11 cellular contexts compared by ENCODE assay signal in genomic region chrX:107935664-107936433, GRCh38. TPM values are rescaled to one million over a fixed set of nuclear protein-coding genes. Genes with fewer than 3 reads are reported as not detected.
DNase-seq lines count a peak whose midpoint lies in the region; ATAC-seq lines count a peak whose summit lies in the region.
"Had no signal": no experiment of that assay in that cellular context is flagged by ENCODE, and none has a peak within 500 bp of the region (broad histone marks: within the 10 kb centered on the region; RNA-seq: fewer than 3 reads in every experiment).

No MANE protein-coding gene starts in this region.

- intact Hi-C loops in activated CD4-positive, alpha-beta T cell treated with anti-CD3 and anti-CD28 coated beads, Interleukin-2, amount 10 ng/mL, durations not matched to agents 24 days and 14 days (cut with micrococcal nuclease) = no loop called here

- H3K27me3 Mint-ChIP-seq in activated CD4-positive, alpha-beta T cell treated with anti-CD3 and anti-CD28 coated beads, Interleukin-2, amount 10 ng/mL, durations not matched to agents 24 days and 14 days = peaks cover 5% of the 10 kb centered on the region

- H3K4me3 ChIP-seq in iPS-18c (ENCODE audit: insufficient read depth, low read depth, low read length) = peak overlapping the region; percentile 61

- H3K4me3 Mint-ChIP-seq in activated CD4-positive, alpha-beta T cell treated with anti-CD3 and anti-CD28 coated beads, Interleukin-2, amount 10 ng/mL, durations not matched to agents 24 days and 14 days = peak overlapping the region; percentile 47
- peak overlapping the region; percentile 34 for H3K4me3 Mint-ChIP-seq in stimulated activated effector memory CD8-positive, alpha-beta T cell treated with anti-CD3 and anti-CD28 coated beads, Interleukin-12 subunit alpha, Interleukin-12 subunit beta, amount 100 ng/mL, for 72 hours

- H3K9me3 Mint-ChIP-seq in activated CD4-positive, alpha-beta T cell treated with anti-CD3 and anti-CD28 coated beads, Interleukin-2, amount 10 ng/mL, durations not matched to agents 24 days and 14 days = no peaks in the 10 kb centered on the region
- H3K9me3 Mint-ChIP-seq in stimulated activated effector memory CD8-positive, alpha-beta T cell treated with anti-CD3 and anti-CD28 coated beads, Interleukin-12 subunit alpha, Interleukin-12 subunit beta, amount 100 ng/mL, for 72 hours = no peaks in the 10 kb centered on the region

- no peak for ATAC-seq in stimulated activated effector memory CD8-positive, alpha-beta T cell treated with anti-CD3 and anti-CD28 coated beads, Interleukin-12 subunit alpha, Interleukin-12 subunit beta, amount 100 ng/mL, for 72 hours

- no peaks in the 10 kb centered on the region for H3K4me1 Mint-ChIP-seq in activated CD4-positive, alpha-beta T cell treated with anti-CD3 and anti-CD28 coated beads, Interleukin-2, amount 10 ng/mL, durations not matched to agents 24 days and 14 days
- peaks cover 6% of the 10 kb centered on the region for H3K4me1 Mint-ChIP-seq in stimulated activated effector memory CD8-positive, alpha-beta T cell treated with anti-CD3 and anti-CD28 coated beads, Interleukin-12 subunit alpha, Interleukin-12 subunit beta, amount 100 ng/mL, for 72 hours

- H3K27ac Mint-ChIP-seq in activated CD4-positive, alpha-beta T cell treated with anti-CD3 and anti-CD28 coated beads, Interleukin-2, amount 10 ng/mL, durations not matched to agents 24 days and 14 days = no peak overlapping the region
- no peak overlapping the region for H3K27ac Mint-ChIP-seq in stimulated activated effector memory CD8-positive, alpha-beta T cell treated with anti-CD3 and anti-CD28 coated beads, Interleukin-12 subunit alpha, Interleukin-12 subunit beta, amount 100 ng/mL, for 72 hours

- DNase-seq in activated CD4-positive, alpha-beta T cell treated with anti-CD3 and anti-CD28 coated beads, Interleukin-2, amount 10 ng/mL, durations not matched to agents 24 days and 14 days = no peak
- DNase-seq in activated CD4-positive, alpha-beta T cell treated with anti-CD3 and anti-CD28 coated beads, Interleukin-2, amount 50 U/mL, for 1 hour = no peak
- DNase-seq in amniotic epithelial cell (ENCODE audit: low read depth) (peak; percentile 7), RPMI8226 (no peak), GF-D8 (lab: John Stamatoyannopoulos, UW) (no peak), inferior parietal cortex (ENCODE audit: extremely low spot score) (no peak)
- DNase-seq in stimulated activated effector memory CD8-positive, alpha-beta T cell treated with anti-CD3 and anti-CD28 coated beads, Interleukin-12 subunit alpha, Interleukin-12 subunit beta, amount 100 ng/mL, for 72 hours (ENCODE audit: low spot score in 2 of 2) = no peak
- DNase-seq: activated naive CD4-positive, alpha-beta T cell; BE2C; Peyer's patch had no signal

- H3K36me3 Mint-ChIP-seq in activated CD4-positive, alpha-beta T cell treated with anti-CD3 and anti-CD28 coated beads, Interleukin-2, amount 10 ng/mL, durations not matched to agents 24 days and 14 days (ENCODE audit: low read depth) = no peaks in the 10 kb centered on the region
- H3K36me3 Mint-ChIP-seq in stimulated activated effector memory CD8-positive, alpha-beta T cell treated with anti-CD3 and anti-CD28 coated beads, Interleukin-12 subunit alpha, Interleukin-12 subunit beta, amount 100 ng/mL, for 72 hours = no peaks in the 10 kb centered on the region

- H3K9me3 ChIP-seq in iPS-18c (ENCODE audit: control insufficient read depth, insufficient read depth, low read length) = no peaks in the 10 kb centered on the region
- H3K9me3 ChIP-seq: BE2C, Peyer's patch had no signal

RNA-seq across cellular contexts. Expression of gene TEX13B, which starts 46.3 kb away (rescaled TPM):
- total RNA-seq in activated CD4-positive, alpha-beta T cell treated with anti-CD3 and anti-CD28 coated beads, Interleukin-2, amount 10 ng/mL, durations not matched to agents 24 days and 14 days = not detected in 2 replicates
- total RNA-seq: Peyer's patch had no signal
